In genomic region chr6:31180500-31180899, GRCh38 we compare ENCODE assay signal across 8 cellular contexts. TPM values are rescaled to one million over a fixed set of nuclear protein-coding genes. Genes with fewer than 3 reads are reported as not detected.
DNase-seq lines count a peak whose midpoint lies in the region; ATAC-seq and TF ChIP-seq lines count a peak whose summit lies in the region.

No MANE protein-coding gene starts in this region.

- H2BK12ac ChIP-seq in neuronal stem cell (ENCODE audit: low read length), result no peak overlapping the region

- H3K9me3 ChIP-seq in neuronal stem cell (replicated peaks in 1 of 2; ENCODE audit: control insufficient read depth in 2 of 2, insufficient read depth in 1 of 2, low read depth in 1 of 2, low read length in 2 of 2), result no peaks in the 10 kb centered on the region

- H3K27me3 Mint-ChIP-seq in effector memory CD8-positive, alpha-beta T cell, result no peaks in the 10 kb centered on the region
- no peaks in the 10 kb centered on the region for H3K27me3 Mint-ChIP-seq in chondrocyte (ENCODE audit: low read depth)

- H3K36me3 Mint-ChIP-seq in effector memory CD8-positive, alpha-beta T cell (ENCODE audit: insufficient read depth), result no peaks in the 10 kb centered on the region
- H3K36me3 Mint-ChIP-seq in chondrocyte (ENCODE audit: low read depth), result no peaks in the 10 kb centered on the region

- H3K23ac ChIP-seq in neuronal stem cell (ENCODE audit: low read depth, low read length, poor library complexity), result no peak overlapping the region

- H3K14ac ChIP-seq in neuronal stem cell (ENCODE audit: low read length), result peak overlapping the region; percentile 82

- H4K8ac ChIP-seq in neuronal stem cell (ENCODE audit: low read depth, low read length), result no peak overlapping the region

- H3K4me1 ChIP-seq in neuronal stem cell (ENCODE audit: control insufficient read depth in 2 of 2, insufficient read depth in 1 of 2, low read depth in 1 of 2, low read length in 2 of 2), result no peaks in the 10 kb centered on the region

- H3K18ac ChIP-seq in neuronal stem cell (ENCODE audit: low read length), result peak overlapping the region; percentile 64

- no CpG with 5 or more reads among the region's 26 CpGs for WGBS in neuronal stem cell (ENCODE audit: extremely low coverage in 2 of 2, insufficient read length in 2 of 2, insufficient replicate concordance in 1 of 2), 2 donors

- no peak overlapping the region for H4K91ac ChIP-seq in neuronal stem cell (ENCODE audit: low read depth, low read length, poor library complexity)

- H3K27ac ChIP-seq in neuronal stem cell (replicated peaks; ENCODE audit: low read length), result no peak overlapping the region

- no peaks in the 10 kb centered on the region for H3K36me3 ChIP-seq in neuronal stem cell (replicated peaks in 1 of 2; ENCODE audit: control insufficient read depth in 2 of 2, insufficient read depth in 2 of 2, low read length in 2 of 2)

- no peak overlapping the region for H2BK5ac ChIP-seq in neuronal stem cell (ENCODE audit: low read length)

- H3K4me2 ChIP-seq in neuronal stem cell (ENCODE audit: insufficient read depth, low read length, poor library complexity, severe bottlenecking), result no peak overlapping the region

- H3K4ac ChIP-seq in neuronal stem cell (ENCODE audit: low read length), result no peak overlapping the region

- H3K4me1 Mint-ChIP-seq in effector memory CD8-positive, alpha-beta T cell (ENCODE audit: low read depth in 2 of 2), result peaks cover 17 to 19% of the 10 kb centered on the region in 2 donors
- peaks cover 14% of the 10 kb centered on the region for H3K4me1 Mint-ChIP-seq in chondrocyte (ENCODE audit: low read depth)

- H2BK15ac ChIP-seq in neuronal stem cell (ENCODE audit: low read length), result peak overlapping the region; percentile 94

- H3K4me3 Mint-ChIP-seq in effector memory CD8-positive, alpha-beta T cell, result peak overlapping the region; percentile 82
- H3K4me3 Mint-ChIP-seq in chondrocyte (ENCODE audit: unreplicated experiment), result no peak overlapping the region

- TF ChIP-seq CTCF in chondrocyte (IDR thresholded peaks at IDR 0.05), result no peak

- ATAC-seq in GM19025 (IDR thresholded peaks at IDR 0.05; ENCODE audit: low read depth, unreplicated experiment), result peak; percentile 97
- peak; percentile 94 for ATAC-seq in effector memory CD8-positive, alpha-beta T cell (replicated peaks)
- no peak for ATAC-seq in GM18907 (IDR thresholded peaks at IDR 0.05; ENCODE audit: unreplicated experiment)

- H2BK120ac ChIP-seq in neuronal stem cell (ENCODE audit: low read depth, low read length), result no peak overlapping the region

- no peak overlapping the region for H2AK5ac ChIP-seq in neuronal stem cell (ENCODE audit: low read depth, low read length)

- no peaks in the 10 kb centered on the region for H3K9me3 Mint-ChIP-seq in effector memory CD8-positive, alpha-beta T cell
- no peaks in the 10 kb centered on the region for H3K9me3 Mint-ChIP-seq in chondrocyte (ENCODE audit: low read depth)

- H3K9ac ChIP-seq in neuronal stem cell (ENCODE audit: low read depth, low read length, poor library complexity), result no peak overlapping the region

- peaks cover 0 to 2% (median 0%) of the 10 kb centered on the region in 3 experiments for H3K27me3 ChIP-seq in neuronal stem cell (ENCODE audit: control insufficient read depth in 3 of 3, insufficient read depth in 3 of 3, low read depth in 1 of 3, low read length in 3 of 3)

- H3K27ac Mint-ChIP-seq in effector memory CD8-positive, alpha-beta T cell, result peak overlapping the region in 1 of 2 donors; percentile 13
- H3K27ac Mint-ChIP-seq in chondrocyte (ENCODE audit: unreplicated experiment), result no peak overlapping the region

- no peak overlapping the region for H3K4me3 ChIP-seq in neuronal stem cell (ENCODE audit: low read length in 2 of 2)

- H3K79me1 ChIP-seq in neuronal stem cell (ENCODE audit: low read depth, low read length), result no peaks in the 10 kb centered on the region

- no peak overlapping the region for H2AFZ ChIP-seq in neuronal stem cell (ENCODE audit: low read length)

- peak; percentile 70 for DNase-seq in activated CD4-positive, alpha-beta T cell treated with anti-CD3 and anti-CD28 coated beads for 48 hours
- peak; percentile 58 to 64 (median 60) for DNase-seq in effector memory CD8-positive, alpha-beta T cell
- DNase-seq in neuronal stem cell (ENCODE audit: low spot score), result no peak
- DNase-seq in NCI-H2171 (lab: John Stamatoyannopoulos, UW), result no peak
- DNase-seq in DMS79 treated with DMSO at 0.1 percent for 48 hours (lab: John Stamatoyannopoulos, UW), result no peak
- DNase-seq in chondrocyte (ENCODE audit: low spot score), result no peak

RNA-seq across cellular contexts. Expression of gene POU5F1, which starts 10.0 kb away (rescaled TPM):
- polyA plus RNA-seq in neuronal stem cell (2013, experiment 1 of 2), result 0.74 TPM
- polyA plus RNA-seq in neuronal stem cell (2013, experiment 2 of 2), result 0.58 TPM
- 1.2 to 1.6 TPM in 2 of 3 replicates, not detected in the other for total RNA-seq in chondrocyte

RNA-seq across cellular contexts. Expression of gene TCF19, which starts 22.1 kb away (rescaled TPM):
- polyA plus RNA-seq in neuronal stem cell (2013, experiment 1 of 2), result 6.3 TPM
- polyA plus RNA-seq in neuronal stem cell (2013, experiment 2 of 2), result 6.0 TPM
- total RNA-seq in chondrocyte, result 7.4 to 22.4 TPM (median 7.9 TPM) in 3 replicates

RNA-seq across cellular contexts. Expression of gene CCHCR1, which starts 22.9 kb away (rescaled TPM):
- polyA plus RNA-seq in neuronal stem cell (2013, experiment 1 of 2), result 23.5 TPM
- polyA plus RNA-seq in neuronal stem cell (2013, experiment 2 of 2), result 21.1 TPM
- total RNA-seq in chondrocyte, result 11.2 to 18.3 TPM (median 13.4 TPM) in 3 replicates

RNA-seq across cellular contexts. Expression of gene PSORS1C2, which starts 41.6 kb away (rescaled TPM):
- polyA plus RNA-seq in neuronal stem cell (2013, experiment 1 of 2), result 0.04 TPM
- polyA plus RNA-seq in neuronal stem cell (2013, experiment 2 of 2), result 0.03 TPM
- not detected in 3 replicates for total RNA-seq in chondrocyte

Comparison
In these comparisons a context has a peak if more than half of its experiments do, and no peak if none do; other contexts are left out.
1. DNase-seq: peak in activated CD4-positive, alpha-beta T cell treated with anti-CD3 and anti-CD28 coated beads for 48 hours (single experiment) and effector memory CD8-positive, alpha-beta T cell (3 of 3); none in neuronal stem cell (single experiment), NCI-H2171 (single experiment), DMS79 treated with DMSO at 0.1 percent for 48 hours (single experiment) and chondrocyte (single experiment).